Comparison of ENCODE assay signal across 1 cellular context in the genomic region with DNA sequence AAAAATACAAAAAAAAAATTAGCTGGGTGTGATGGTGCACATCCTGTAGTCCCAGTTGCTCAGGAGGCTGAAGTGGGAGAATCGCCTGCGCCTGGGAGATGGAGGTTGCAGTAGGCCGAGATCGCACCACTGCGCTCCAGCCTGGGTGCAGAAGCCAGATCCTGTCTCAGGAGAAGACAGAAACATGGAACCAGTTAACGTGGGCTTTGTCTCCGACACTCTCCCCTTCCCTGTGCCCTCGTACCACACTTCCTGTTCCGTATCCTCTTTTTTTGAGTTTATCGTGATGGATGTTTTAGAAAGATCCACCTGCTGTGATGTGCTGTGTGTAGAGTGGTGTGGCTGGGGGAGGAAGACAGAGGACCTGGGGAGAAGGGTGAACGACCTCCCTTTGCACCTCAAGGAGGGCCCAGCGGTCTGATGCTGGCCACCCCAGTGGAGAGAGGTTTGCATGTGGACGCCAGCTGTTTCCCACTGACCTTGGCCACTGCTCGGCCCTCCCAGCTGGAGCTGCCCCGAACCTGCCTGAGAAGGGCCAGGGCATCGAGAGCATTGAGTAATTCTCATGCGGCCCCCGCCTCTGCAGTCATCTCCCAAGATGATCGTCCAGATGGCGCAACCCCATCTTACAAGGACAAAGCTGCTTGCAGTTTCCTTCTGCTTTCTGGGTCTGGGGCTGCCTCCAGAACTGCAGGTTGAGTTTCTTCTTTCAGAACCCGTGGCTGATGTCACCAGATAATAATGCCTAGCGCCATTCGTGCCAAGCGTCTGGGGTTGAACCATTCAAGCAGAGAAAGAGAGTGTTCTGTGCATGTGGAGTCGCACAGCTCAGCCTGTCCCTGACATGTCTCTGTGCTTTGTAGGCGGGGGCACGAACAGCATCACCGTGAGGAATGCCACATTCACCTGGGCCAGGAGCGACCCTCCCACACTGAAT.
TF ChIP-seq lines count a peak whose summit lies in the region.

No MANE protein-coding gene starts in this region.

TF ChIP-seq in H1, 55 proteins besides CTCF, POLR2A, EP300 and RAD21:
- TF ChIP-seq CBX5 (IDR thresholded peaks at IDR 0.05; ENCODE audit: low read depth, low read length) (no peak), SUZ12 (IDR thresholded peaks at IDR 0.05; ENCODE audit: low read length) (no peak), TCF12 (IDR thresholded peaks at IDR 0.05; ENCODE audit: low read depth, low read length) (no peak), TAF1 (IDR thresholded peaks at IDR 0.05; ENCODE audit: low read depth, low read length) (no peak), EGR1 (IDR thresholded peaks at IDR 0.05; ENCODE audit: borderline replicate concordance, low read depth, low read length) (no peak), ATF2 (IDR thresholded peaks at IDR 0.05; ENCODE audit: low read length) (no peak), CREB1 (IDR thresholded peaks at IDR 0.05) (no peak), CEBPB (IDR thresholded peaks at IDR 0.05; ENCODE audit: low read depth, low read length) (no peak), NANOG (IDR thresholded peaks at IDR 0.05; ENCODE audit: insufficient read depth, low read depth, low read length, poor library complexity, severe bottlenecking) (no peak), CHD2 (IDR thresholded peaks at IDR 0.05; ENCODE audit: low read length) (no peak)
